Comparison of ENCODE assay signal across 1 cellular context in the genomic region with DNA sequence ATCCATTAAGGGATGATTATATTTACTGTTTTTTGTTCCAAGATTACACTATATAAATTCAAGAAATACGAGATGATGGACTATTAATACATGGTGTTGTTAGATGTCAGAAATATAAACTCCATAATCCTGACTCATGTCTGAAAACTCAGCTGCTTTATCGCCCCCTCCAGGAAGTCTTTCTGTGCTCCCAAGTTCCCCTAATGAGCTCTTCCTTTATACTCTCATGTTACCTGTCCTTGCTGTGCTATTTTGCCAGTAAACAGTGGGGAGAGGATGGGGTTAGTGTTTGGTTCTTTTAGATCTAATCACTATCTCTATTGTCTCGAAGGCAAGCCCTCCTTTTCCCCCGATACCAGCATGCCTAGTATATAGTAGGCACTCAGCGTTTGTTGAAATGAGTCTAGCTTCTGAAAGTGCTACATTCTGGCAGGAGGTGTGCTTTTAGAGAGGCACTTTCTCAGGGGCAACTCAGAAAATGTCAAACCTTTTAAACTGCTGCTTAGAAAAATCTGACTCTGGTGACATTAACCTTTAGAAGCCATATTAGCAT.
TF ChIP-seq lines count a peak whose summit lies in the region.

No MANE protein-coding gene starts in this region.

TF ChIP-seq in A549, 52 proteins besides CTCF, POLR2A, EP300 and RAD21 (continued from another document):
- TF ChIP-seq, protein P1, sequence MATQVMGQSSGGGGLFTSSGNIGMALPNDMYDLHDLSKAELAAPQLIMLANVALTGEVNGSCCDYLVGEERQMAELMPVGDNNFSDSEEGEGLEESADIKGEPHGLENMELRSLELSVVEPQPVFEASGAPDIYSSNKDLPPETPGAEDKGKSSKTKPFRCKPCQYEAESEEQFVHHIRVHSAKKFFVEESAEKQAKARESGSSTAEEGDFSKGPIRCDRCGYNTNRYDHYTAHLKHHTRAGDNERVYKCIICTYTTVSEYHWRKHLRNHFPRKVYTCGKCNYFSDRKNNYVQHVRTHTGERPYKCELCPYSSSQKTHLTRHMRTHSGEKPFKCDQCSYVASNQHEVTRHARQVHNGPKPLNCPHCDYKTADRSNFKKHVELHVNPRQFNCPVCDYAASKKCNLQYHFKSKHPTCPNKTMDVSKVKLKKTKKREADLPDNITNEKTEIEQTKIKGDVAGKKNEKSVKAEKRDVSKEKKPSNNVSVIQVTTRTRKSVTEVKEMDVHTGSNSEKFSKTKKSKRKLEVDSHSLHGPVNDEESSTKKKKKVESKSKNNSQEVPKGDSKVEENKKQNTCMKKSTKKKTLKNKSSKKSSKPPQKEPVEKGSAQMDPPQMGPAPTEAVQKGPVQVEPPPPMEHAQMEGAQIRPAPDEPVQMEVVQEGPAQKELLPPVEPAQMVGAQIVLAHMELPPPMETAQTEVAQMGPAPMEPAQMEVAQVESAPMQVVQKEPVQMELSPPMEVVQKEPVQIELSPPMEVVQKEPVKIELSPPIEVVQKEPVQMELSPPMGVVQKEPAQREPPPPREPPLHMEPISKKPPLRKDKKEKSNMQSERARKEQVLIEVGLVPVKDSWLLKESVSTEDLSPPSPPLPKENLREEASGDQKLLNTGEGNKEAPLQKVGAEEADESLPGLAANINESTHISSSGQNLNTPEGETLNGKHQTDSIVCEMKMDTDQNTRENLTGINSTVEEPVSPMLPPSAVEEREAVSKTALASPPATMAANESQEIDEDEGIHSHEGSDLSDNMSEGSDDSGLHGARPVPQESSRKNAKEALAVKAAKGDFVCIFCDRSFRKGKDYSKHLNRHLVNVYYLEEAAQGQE (IDR thresholded peaks at IDR 0.05), result no peak
- TF ChIP-seq ESRRA (IDR thresholded peaks at IDR 0.05; ENCODE audit: borderline replicate concordance, low read length) (no peak), CHD2 (IDR thresholded peaks at IDR 0.05; ENCODE audit: low read length, partially characterized antibody) (no peak), ZNF302 (CRISPR knock-in tag; IDR thresholded peaks at IDR 0.05) (no peak), JUNB (IDR thresholded peaks at IDR 0.05) (no peak)
